10 cellular contexts compared by ENCODE assay signal in the genomic region with DNA sequence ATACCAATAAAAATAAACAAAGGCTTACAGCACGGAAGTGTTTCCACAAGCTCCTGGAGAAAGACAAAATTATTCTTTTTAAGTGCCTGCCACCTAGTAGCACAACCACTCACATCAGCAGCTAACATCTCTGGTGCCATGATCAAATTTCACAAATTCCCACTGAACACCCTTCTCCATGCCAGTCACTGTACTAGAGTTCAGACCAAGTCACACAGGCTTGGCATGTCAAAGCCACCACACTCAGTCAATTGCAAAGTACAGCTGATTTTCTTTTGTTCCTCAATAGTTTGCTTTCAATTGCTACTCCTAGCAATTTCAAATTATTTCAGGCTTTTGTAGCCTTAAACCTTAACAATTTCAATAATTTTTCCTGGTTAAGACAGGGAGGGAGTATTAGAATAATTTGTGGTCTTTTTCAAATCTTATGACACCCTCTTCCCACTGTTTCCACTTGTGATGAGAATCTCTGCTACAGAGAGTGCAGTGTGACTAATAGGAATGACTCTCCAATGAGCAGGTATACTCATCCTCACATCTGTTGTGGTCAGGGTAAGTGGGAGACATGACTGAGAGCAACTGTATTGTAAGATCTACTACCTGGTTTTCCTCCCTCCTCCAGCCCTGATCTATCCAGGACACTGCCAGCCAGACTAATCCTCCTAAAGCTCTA. TPM values are rescaled to one million over a fixed set of nuclear protein-coding genes. Genes with fewer than 3 reads are reported as not detected.
DNase-seq lines count a peak whose midpoint lies in the region; ATAC-seq and TF ChIP-seq lines count a peak whose summit lies in the region.
"Had no signal": no experiment of that assay in that cellular context is flagged by ENCODE, and none has a peak within 500 bp of the region (broad histone marks: within the 10 kb centered on the region; RNA-seq: fewer than 3 reads in every experiment).

No MANE protein-coding gene starts in this region.

- intact Hi-C loops in OCI-LY7 (cut with micrococcal nuclease; ENCODE audit: unreplicated experiment): no loop called here

- H3K4me2 ChIP-seq in OCI-LY7 (ENCODE audit: low read length): no peak overlapping the region

- no peaks in the 10 kb centered on the region for H3K79me2 ChIP-seq in OCI-LY7 (ENCODE audit: insufficient read depth, low read depth, low read length)

- H3K4me3 ChIP-seq in OCI-LY7 (ENCODE audit: low read depth, low read length, poor library complexity, severe bottlenecking): no peak overlapping the region

- no peaks in the 10 kb centered on the region for H3K4me1 ChIP-seq in OCI-LY7 (ENCODE audit: insufficient read depth, low read length, poor library complexity, severe bottlenecking)

- peaks cover 70% of the 10 kb centered on the region for H3K36me3 ChIP-seq in OCI-LY7 (ENCODE audit: insufficient read depth, low read length)

- H3K27ac ChIP-seq in OCI-LY7 (ENCODE audit: low read depth, low read length, poor library complexity, severe bottlenecking): no peak overlapping the region

- no peak for TF ChIP-seq CTCF in OCI-LY7 (conservative IDR thresholded peaks at IDR 0.05; ENCODE audit: low read length)

- CTCF ChIA-PET in OCI-LY7 (lab: Charles Lee; ENCODE audit: unreplicated experiment): no interaction called here

- peak; percentile 57 for ATAC-seq in GM19463 (IDR thresholded peaks at IDR 0.05; ENCODE audit: unreplicated experiment)

- H3K9me2 ChIP-seq in OCI-LY7 (ENCODE audit: insufficient read depth, low read length): no peaks in the 10 kb centered on the region

- H3K9me3 ChIP-seq in OCI-LY7 (ENCODE audit: low read length): no peaks in the 10 kb centered on the region

- POLR2A ChIA-PET in OCI-LY7 (lab: Charles Lee): interaction anchor here (0.9 to 1.5 kb wide), 3 partner anchors 18 to 31 kb away, joined by 3 to 4 read pairs (median 3); no protein-coding TSS in a partner anchor

- H2AFZ ChIP-seq in OCI-LY7 (ENCODE audit: low read length): no peak overlapping the region

- H4K20me1 ChIP-seq in OCI-LY7 (ENCODE audit: insufficient read depth, low read length): no peaks in the 10 kb centered on the region

- BruUV-seq in OCI-LY7 (replicated peaks; lab: Mats Ljungman, UMichigan): no TSS peak

- peak; percentile 51 for DNase-seq in AG08395 (ENCODE audit: low spot score)
- peak; percentile 65 to 86 for DNase-seq in SW 1271 (lab: John Stamatoyannopoulos, UW)
- peak; percentile 80 for DNase-seq in islet precursor cell
- DNase-seq in NCI-H748 (lab: John Stamatoyannopoulos, UW; ENCODE audit: unreplicated experiment): no peak
- no peak for DNase-seq in OCI-LY7 (ENCODE audit: low spot score)
- no peak for DNase-seq in ureter (ENCODE audit: low spot score)
- DNase-seq in activated CD8-positive, alpha-beta memory T cell treated with anti-CD3 and anti-CD28 coated beads, Interleukin-2, amount 50 U/mL, for 4 hours: no peak
- DNase-seq: amniotic stem cell, GOT3 had no signal

RNA-seq across cellular contexts. Expression of a gene that starts 46.2 kb away (rescaled TPM):
- 18.6 and 18.9 TPM in 2 replicates for total RNA-seq in OCI-LY7 (2014; rRNA removed; shearing (Covaris generic))
- total RNA-seq in OCI-LY7 (2022) (32.0 and 34.9 TPM in 2 replicates), ureter (96.1 TPM)

Comparison
In these comparisons a context has a peak if more than half of its experiments do, and no peak if none do; other contexts are left out.
1. DNase-seq: peak in AG08395 (single experiment), SW 1271 (2 of 2) and islet precursor cell (single experiment); none in NCI-H748 (single experiment), OCI-LY7 (single experiment), ureter (single experiment) and activated CD8-positive, alpha-beta memory T cell treated with anti-CD3 and anti-CD28 coated beads, Interleukin-2, amount 50 U/mL, for 4 hours (single experiment).